In the genomic region with DNA sequence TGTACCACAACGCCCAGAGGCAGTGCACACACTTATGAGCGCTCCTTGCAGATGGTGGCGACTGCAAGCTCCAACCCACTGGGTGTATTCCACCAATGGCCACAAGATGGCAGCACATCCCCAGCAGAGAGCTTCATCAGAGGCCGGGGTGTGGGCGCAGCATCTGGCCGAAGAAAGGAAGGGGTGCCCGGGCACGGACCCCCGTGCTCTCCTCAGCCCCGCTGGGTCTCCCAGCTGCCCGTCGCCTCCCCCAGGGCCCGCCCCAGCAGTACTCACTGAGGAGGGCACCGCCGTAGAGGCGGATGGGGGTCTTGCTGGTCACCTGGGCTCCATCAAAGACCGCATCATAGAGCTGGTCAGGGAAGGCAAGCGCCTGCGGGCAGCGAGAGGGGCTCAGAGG, we compare ENCODE assay signal across 8 cellular contexts. TPM values are rescaled to one million over a fixed set of nuclear protein-coding genes. Genes with fewer than 3 reads are reported as not detected.
A peak's percentile ranks its signal among the peaks of the same experiment; 100 is the strongest.
DNase-seq lines count a peak whose midpoint lies in the region; TF ChIP-seq lines count a peak whose summit lies in the region.

No MANE protein-coding gene starts in this region.

- H3F3A ChIP-seq in OCI-LY1 (ENCODE audit: insufficient read depth, low read length), result no peaks in the 10 kb centered on the region

- H3K4me3 ChIP-seq in HL-60 (replicated peaks; ENCODE audit: insufficient read depth, low read length) (no peak overlapping the region), OCI-LY1 (ENCODE audit: low read depth, low read length, poor library complexity, severe bottlenecking) (no peak overlapping the region), esophagus muscularis mucosa (no peak overlapping the region)

- H4K20me1 ChIP-seq in OCI-LY1 (ENCODE audit: insufficient read depth, low read length), result no peaks in the 10 kb centered on the region

- H3K4me3 Mint-ChIP-seq in nephron, result no peak overlapping the region

- H3K27me3 ChIP-seq in HL-60 (ENCODE audit: insufficient read depth, poor library complexity, severe bottlenecking), result no peaks in the 10 kb centered on the region
- no peaks in the 10 kb centered on the region; the same call in 1 of the 2 replicates for H3K27me3 ChIP-seq in OCI-LY1 (ENCODE audit: insufficient read depth, low read length)
- H3K27me3 ChIP-seq in esophagus muscularis mucosa, result no peaks in the 10 kb centered on the region

- H3K27ac Mint-ChIP-seq in nephron, result no peak overlapping the region

- no peaks in the 10 kb centered on the region for H3K36me3 Mint-ChIP-seq in nephron (ENCODE audit: low read depth)

- TF ChIP-seq EP300 in esophagus muscularis mucosa (IDR thresholded peaks at IDR 0.05), result no peak

- H3K79me2 ChIP-seq in OCI-LY1 (ENCODE audit: insufficient read depth, low read length), result no peaks in the 10 kb centered on the region

- H3K9ac ChIP-seq in OCI-LY1 (ENCODE audit: low read length), result no peak overlapping the region

- no peak for TF ChIP-seq POLR2A in esophagus muscularis mucosa (IDR thresholded peaks at IDR 0.05; ENCODE audit: low read depth)

- intact Hi-C loops in esophagus muscularis mucosa (cut with DNase I), result loop anchor here (1.0 to 10.0 kb wide), 3 partner anchors 168 to 396 kb away; no protein-coding TSS in a partner anchor

- no peak overlapping the region for H3K27ac ChIP-seq in 22Rv1
- no peak overlapping the region for H3K27ac ChIP-seq in HL-60 (replicated peaks)
- H3K27ac ChIP-seq in OCI-LY1 (ENCODE audit: low read depth, low read length, poor library complexity, severe bottlenecking), result no peak overlapping the region
- H3K27ac ChIP-seq in esophagus muscularis mucosa (replicated peaks in 1 of 4), result no peak overlapping the region

- no peaks in the 10 kb centered on the region for H3K9me3 Mint-ChIP-seq in nephron

- H3K36me3 ChIP-seq in OCI-LY1 (ENCODE audit: insufficient read depth, low read length) (no peaks in the 10 kb centered on the region), esophagus muscularis mucosa (peaks cover 0 to 36% (median 17%) of the 10 kb centered on the region in 4 donors)

- H3K4me1 Mint-ChIP-seq in nephron, result peaks cover 24% of the 10 kb centered on the region

- in situ Hi-C loops in GM13977 (cut with MboI; ENCODE audit: low pct_unique_long_range_greater_than_20kb, low sequenced_read_pairs, unreplicated experiment), result loop anchor here (5.0 to 25.0 kb wide), 2 partner anchors 171 to 376 kb away; no protein-coding TSS in a partner anchor

- H3K9me3 ChIP-seq in OCI-LY1 (ENCODE audit: low read length) (no peaks in the 10 kb centered on the region), esophagus muscularis mucosa (no peaks in the 10 kb centered on the region)

- no peak overlapping the region for H3K4me2 ChIP-seq in OCI-LY1 (ENCODE audit: low read length)

- H2AFZ ChIP-seq in OCI-LY1 (ENCODE audit: low read length), result no peak overlapping the region

- DNase-seq in GM13977 (ENCODE audit: low spot score) (peak; percentile 88), HL-60 (ENCODE audit: low read depth in 1 of 2, low spot score in 1 of 2) (peak; percentile 78 to 82), esophagus muscularis mucosa (ENCODE audit: extremely low spot score) (peak; percentile 96)
- peak; percentile 85 for DNase-seq in activated CD8-positive, alpha-beta memory T cell treated with anti-CD3 and anti-CD28 coated beads, Interleukin-2, amount 50 U/mL, for 4 hours
- peak; percentile 74 for DNase-seq in stimulated activated naive CD4-positive, alpha-beta T cell treated with Interleukin-2 at 50 U/mL for 16 hours (lab: John Stamatoyannopoulos, UW)

- no peaks in the 10 kb centered on the region for H3K9me2 ChIP-seq in OCI-LY1 (ENCODE audit: low read depth, low read length)

- H3K4me1 ChIP-seq in OCI-LY1 (ENCODE audit: insufficient read depth, low read length, severe bottlenecking) (no peaks in the 10 kb centered on the region), esophagus muscularis mucosa (peaks cover 22 to 51% (median 38%) of the 10 kb centered on the region in 4 donors)

- TF ChIP-seq CTCF in 22Rv1 (IDR thresholded peaks at IDR 0.05), result peak; percentile 91
- peak; percentile 93 for TF ChIP-seq CTCF in GM13977 (IDR thresholded peaks at IDR 0.05; ENCODE audit: extremely low read depth, insufficient read depth, missing control alignments)
- peak; percentile 95 for TF ChIP-seq CTCF in HL-60 (IDR thresholded peaks at IDR 0.05; ENCODE audit: insufficient read depth, low read length)
- peak; percentile 85 for TF ChIP-seq CTCF in OCI-LY1 (IDR thresholded peaks at IDR 0.05; ENCODE audit: low read length)
- peak in 2 of 3 experiments; percentile 96 to 98 for TF ChIP-seq CTCF in esophagus muscularis mucosa (IDR thresholded peaks at IDR 0.05)
- peak; percentile 69 to 72 (median 71) for TF ChIP-seq CTCF in nephron (IDR thresholded peaks at IDR 0.05; ENCODE audit: unreplicated experiment in 3 of 3)

- WGBS in esophagus muscularis mucosa, result 33% methylated on average over 15 of the region's 20 CpGs

- no peaks in the 10 kb centered on the region for H3K27me3 Mint-ChIP-seq in nephron (ENCODE audit: low read depth)

RNA-seq across cellular contexts. Expression of a gene that starts 14.2 kb away (rescaled TPM):
- 10 to 100 TPM; 51.1 to 76.1 (median 59.2) TPM for total RNA-seq in esophagus muscularis mucosa
